15 cellular contexts compared by ENCODE assay signal in genomic region chr6:116385462-116385807, GRCh38. TPM values are rescaled to one million over a fixed set of nuclear protein-coding genes. Genes with fewer than 3 reads are reported as not detected.
DNase-seq lines count a peak whose midpoint lies in the region; ATAC-seq, FAIRE-seq and TF ChIP-seq lines count a peak whose summit lies in the region.
"Had no signal": no experiment of that assay in that cellular context is flagged by ENCODE, and none has a peak within 500 bp of the region (broad histone marks: within the 10 kb centered on the region; RNA-seq: fewer than 3 reads in every experiment).

No MANE protein-coding gene starts in this region.

- FAIRE-seq in bronchial epithelial cell (lab: Jason Lieb, UNC), result no peak
- FAIRE-seq: K562 had no signal

- no peak for TF ChIP-seq CTCF in bronchial epithelial cell (IDR thresholded peaks at IDR 0.05; ENCODE audit: insufficient read depth, low read length, severe bottlenecking)

- DNase-seq in ACHN (peak; percentile 7), LHCN-M2 (ENCODE audit: low read depth) (peak; percentile 68), bronchial epithelial cell (ENCODE audit: low read depth) (peak; percentile 90), iris pigment epithelial cell (ENCODE audit: low read depth) (peak; percentile 74), activated gamma-delta T cell (lab: John Stamatoyannopoulos, UW) (no peak), hypothalamus (lab: John Stamatoyannopoulos, UW) (no peak)
- DNase-seq in activated CD8-positive, alpha-beta memory T cell treated with anti-CD3 and anti-CD28 coated beads, Interleukin-2, amount 50 U/mL, for 48 hours, result no peak
- DNase-seq: activated T-cell treated with anti-CD3 and anti-CD28 coated beads for 4 hours, GF-D8, NCI-H2029 treated with DMSO at 0.1 percent for 48 hours, tibial artery had no signal

- ATAC-seq in HG02973 (IDR thresholded peaks at IDR 0.05; ENCODE audit: unreplicated experiment), result no peak
- ATAC-seq: gastrocnemius medialis, K562 had no signal

- no peak overlapping the region for H3K4me3 ChIP-seq in bronchial epithelial cell (ENCODE audit: low read depth, low read length)
- H3K4me3 ChIP-seq: cardiac muscle cell, gastrocnemius medialis, K562, tibial artery had no signal

- H3K36me3 ChIP-seq in bronchial epithelial cell (ENCODE audit: control insufficient read depth, insufficient read depth, low read length), result no peaks in the 10 kb centered on the region
- H3K36me3 ChIP-seq: cardiac muscle cell, gastrocnemius medialis, tibial artery had no signal

- no peaks in the 10 kb centered on the region for H3K27me3 ChIP-seq in bronchial epithelial cell (ENCODE audit: control insufficient read depth, insufficient read depth, low read length)
- H3K27me3 ChIP-seq: cardiac muscle cell, gastrocnemius medialis, tibial artery had no signal

- in situ Hi-C loops in ACHN (cut with HindIII; ENCODE audit: low pct_ligation_motif_present, low pct_unique_long_range_greater_than_20kb, low sequenced_read_pairs), result no loop called here

RNA-seq across cellular contexts. Expression of gene DSE, which starts 14.7 kb away (rescaled TPM):
- 28.4 and 31.7 TPM in 2 replicates for total RNA-seq in LHCN-M2 (2014; rRNA removed)
- 23.3 TPM for polyA plus RNA-seq in LHCN-M2 (2012)
- 56.6 and 100 TPM in 2 replicates for total RNA-seq in bronchial epithelial cell

Comparison
In these comparisons a context has a peak if more than half of its experiments do, and no peak if none do; other contexts are left out.
1. DNase-seq: peak in ACHN (single experiment), LHCN-M2 (single experiment), bronchial epithelial cell (single experiment) and iris pigment epithelial cell (single experiment); none in activated CD8-positive, alpha-beta memory T cell treated with anti-CD3 and anti-CD28 coated beads, Interleukin-2, amount 50 U/mL, for 48 hours (single experiment), activated gamma-delta T cell (single experiment) and hypothalamus (0 of 51).